15 cellular contexts compared by ENCODE assay signal in the genomic region with DNA sequence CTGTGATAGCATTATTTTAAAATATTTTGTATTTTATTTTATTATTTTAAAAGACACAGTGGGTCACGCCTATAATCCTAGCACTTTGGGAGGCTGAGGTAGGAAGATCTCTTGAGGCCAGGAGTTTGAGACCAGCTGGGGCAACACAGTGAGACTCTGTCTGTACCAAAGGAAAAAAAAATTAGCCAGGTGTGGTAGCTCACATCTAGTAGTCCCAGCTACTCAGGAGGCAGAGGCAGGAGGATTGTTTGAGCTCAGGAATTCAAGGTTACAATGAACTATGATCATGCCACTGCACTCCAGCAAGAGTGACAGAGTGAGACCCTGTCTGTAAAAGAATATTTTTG. TPM values are rescaled to one million over a fixed set of nuclear protein-coding genes. Genes with fewer than 3 reads are reported as not detected.
A peak's percentile ranks its signal among the peaks of the same experiment; 100 is the strongest.
DNase-seq lines count a peak whose midpoint lies in the region; FAIRE-seq and TF ChIP-seq lines count a peak whose summit lies in the region.
"Had no signal": no experiment of that assay in that cellular context is flagged by ENCODE, and none has a peak within 500 bp of the region (broad histone marks: within the 10 kb centered on the region; RNA-seq: fewer than 3 reads in every experiment).

No MANE protein-coding gene starts in this region.

- H3K4me2 ChIP-seq in H1 (ENCODE audit: insufficient read depth in 1 of 2, low read depth in 2 of 2, low read length in 2 of 2) (0 out of 4 replicates have a peak overlapping the region, but pooled peaks of 1 of the 2 experiments have one; percentile 17), neuronal stem cell (ENCODE audit: insufficient read depth, low read length, poor library complexity, severe bottlenecking) (no peak overlapping the region)
- H3K4me2 ChIP-seq: BLaER1 had no signal

- TF ChIP-seq POLR2A in H1 (IDR thresholded peaks at IDR 0.05; ENCODE audit: control extremely low read depth in 1 of 2, low read depth in 2 of 2, low read length in 2 of 2), result no peak

- no peak overlapping the region for H4K5ac ChIP-seq in H1 (ENCODE audit: insufficient read length, low read depth, low read length)

- no peak overlapping the region for H3K56ac ChIP-seq in H1 (replicated peaks; ENCODE audit: insufficient read length, low read depth, low read length)

- no peaks in the 10 kb centered on the region for H4K20me1 ChIP-seq in H1 (replicated peaks in 1 of 2; ENCODE audit: control insufficient read depth in 1 of 2, insufficient read depth in 2 of 2, low read length in 2 of 2)
- H4K20me1 ChIP-seq: BLaER1 had no signal

- no peak overlapping the region for H3K4me3 ChIP-seq in H1 (ENCODE audit: extremely low read depth in 1 of 4, insufficient read depth in 2 of 4, low read depth in 3 of 4, low read length in 4 of 4)
- H3K4me3 ChIP-seq in neuronal stem cell (ENCODE audit: low read length in 2 of 2), result no peak overlapping the region
- H3K4me3 ChIP-seq: BLaER1, GM12878 had no signal

- H2BK12ac ChIP-seq in H1 (ENCODE audit: low read depth, low read length) (0 out of 2 replicates have a peak overlapping the region, but pooled peaks have one; percentile 29), neuronal stem cell (ENCODE audit: low read length) (no peak overlapping the region)

- H3K4me1 ChIP-seq in H1 (replicated peaks in 1 of 4; ENCODE audit: control insufficient read depth in 3 of 4, insufficient read depth in 4 of 4, low read length in 3 of 4) (peaks cover 0 to 4% (median 2%) of the 10 kb centered on the region in 4 experiments; a peak in 3 of 7 replicates), neuronal stem cell (ENCODE audit: control insufficient read depth in 2 of 2, insufficient read depth in 1 of 2, low read depth in 1 of 2, low read length in 2 of 2) (peaks cover 3 to 4% of the 10 kb centered on the region in 2 donors)
- H3K4me1 ChIP-seq: BLaER1 had no signal

- no peak overlapping the region for H3K27ac ChIP-seq in H1 (ENCODE audit: low read depth, low read length)
- H3K27ac ChIP-seq in neuronal stem cell (replicated peaks; ENCODE audit: low read length), result no peak overlapping the region
- H3K27ac ChIP-seq: BLaER1 had no signal

- H2BK15ac ChIP-seq in H1 (ENCODE audit: low read length), result no peak overlapping the region
- H2BK15ac ChIP-seq in neuronal stem cell (ENCODE audit: low read length), result no peak overlapping the region

- H3K27ac Mint-ChIP-seq in Calu3 (ENCODE audit: unreplicated experiment) (peak overlapping the region; percentile 42), nephron progenitor cell (no peak overlapping the region)
- H3K27ac Mint-ChIP-seq: CD14-positive monocyte had no signal

- no peak for TF ChIP-seq EP300 in H1 (IDR thresholded peaks at IDR 0.05; ENCODE audit: borderline replicate concordance in 1 of 2, low read depth in 2 of 2, low read length in 2 of 2)

- H3K9ac ChIP-seq in H1 (replicated peaks in 1 of 4; ENCODE audit: extremely low read depth in 1 of 4, low read depth in 3 of 4, low read length in 3 of 4) (no peak overlapping the region), neuronal stem cell (ENCODE audit: low read depth, low read length, poor library complexity) (no peak overlapping the region)
- H3K9ac ChIP-seq: BLaER1 had no signal

- DNase-seq in Calu3 (no peak), NCI-H69 (lab: John Stamatoyannopoulos, UW) (peak; percentile 23), H1 (ENCODE audit: low read depth in 1 of 2, low spot score in 2 of 2) (no peak), neuronal stem cell (ENCODE audit: low spot score) (no peak), nephron progenitor cell (no peak)
- DNase-seq in stimulated activated CD8-positive, alpha-beta memory T cell treated with anti-CD3 and anti-CD28 coated beads, Interleukin-4, amount 100 ng/mL, for 48 hours, result no peak
- no peak for DNase-seq in stimulated activated CD4-positive, alpha-beta T cell treated with anti-CD3 and anti-CD28 coated beads, Interleukin-12 subunit alpha, Interleukin-12 subunit beta, amount 100 ng/mL, for 4 hours
- DNase-seq: 8988T, DMS79 treated with DMSO at 0.1 percent for 48 hours, HCEC 1CT had no signal

- POLR2A ChIA-PET in H1 (lab: Charles Lee; ENCODE audit: partially characterized antibody), result no interaction called here

- no peak overlapping the region for H2BK120ac ChIP-seq in H1 (replicated peaks; ENCODE audit: low read depth, low read length)
- no peak overlapping the region for H2BK120ac ChIP-seq in neuronal stem cell (ENCODE audit: low read depth, low read length)

- no TSS peak for BruUV-seq in Calu3 (replicated peaks; lab: Mats Ljungman, UMichigan)

- H3K4ac ChIP-seq in H1 (replicated peaks; ENCODE audit: insufficient read length, low read depth, low read length) (no peak overlapping the region), neuronal stem cell (ENCODE audit: low read length) (no peak overlapping the region)

- no peaks in the 10 kb centered on the region for H3K79me2 ChIP-seq in H1 (ENCODE audit: control insufficient read depth in 1 of 2, insufficient read depth in 2 of 2, low read length in 2 of 2)

- no peak for TF ChIP-seq RAD21 in H1 (IDR thresholded peaks at IDR 0.05 in 1 of 2, conservative IDR thresholded peaks at IDR 0.05 in 1 of 2; ENCODE audit: low read depth in 2 of 2, low read length in 2 of 2)

- H3K4me3 Mint-ChIP-seq in Calu3 (ENCODE audit: low read depth, unreplicated experiment) (no peak overlapping the region), nephron progenitor cell (no peak overlapping the region)
- H3K4me3 Mint-ChIP-seq: CD14-positive monocyte had no signal

- 0 out of 2 replicates have a peak overlapping the region, but pooled peaks have one; percentile 75 for H2BK5ac ChIP-seq in H1 (ENCODE audit: low read depth, low read length)
- H2BK5ac ChIP-seq in neuronal stem cell (ENCODE audit: low read length), result no peak overlapping the region

- no peaks in the 10 kb centered on the region for H3K27me3 ChIP-seq in H1 (replicated peaks in 1 of 4; ENCODE audit: control insufficient read depth in 3 of 4, extremely low read depth in 1 of 4, insufficient read depth in 3 of 4, low read length in 3 of 4)
- H3K27me3 ChIP-seq in neuronal stem cell (ENCODE audit: control insufficient read depth in 3 of 3, insufficient read depth in 3 of 3, low read depth in 1 of 3, low read length in 3 of 3), result no peaks in the 10 kb centered on the region
- H3K27me3 ChIP-seq: BLaER1 had no signal

- intact Hi-C loops in Calu3 (cut with micrococcal nuclease; ENCODE audit: unreplicated experiment), result loop anchor here (5.0 kb wide), 1 partner anchor 45 kb away; no protein-coding TSS in a partner anchor

- H3K18ac ChIP-seq in H1 (ENCODE audit: extremely low read depth, low read length) (no peak overlapping the region), neuronal stem cell (ENCODE audit: low read length) (peak overlapping the region; percentile 89)

- H3K23ac ChIP-seq in H1 (ENCODE audit: insufficient read length) (no peak overlapping the region), neuronal stem cell (ENCODE audit: low read depth, low read length, poor library complexity) (no peak overlapping the region)

- no peak overlapping the region for H2BK20ac ChIP-seq in H1 (ENCODE audit: low read length)

- H3K9me3 ChIP-seq in H1 (ENCODE audit: insufficient read depth in 2 of 2, low read depth in 1 of 2, low read length in 1 of 2), result peaks cover 2 to 12% of the 10 kb centered on the region in 2 experiments; a peak in 3 of 4 replicates
- no peaks in the 10 kb centered on the region for H3K9me3 ChIP-seq in neuronal stem cell (replicated peaks in 1 of 2; ENCODE audit: control insufficient read depth in 2 of 2, insufficient read depth in 1 of 2, low read depth in 1 of 2, low read length in 2 of 2)

- peak overlapping the region; percentile 76 for H2AFZ ChIP-seq in H1 (ENCODE audit: low read length)
- H2AFZ ChIP-seq in neuronal stem cell (ENCODE audit: low read length), result peak overlapping the region; percentile 87

- H3K36me3 Mint-ChIP-seq in Calu3 (ENCODE audit: insufficient read depth, unreplicated experiment) (no peaks in the 10 kb centered on the region), nephron progenitor cell (ENCODE audit: low read depth) (peaks cover 52% of the 10 kb centered on the region)
- H3K36me3 Mint-ChIP-seq: CD14-positive monocyte had no signal

- CTCF ChIA-PET in Calu3 (lab: Charles Lee), result interaction anchor here (1.1 to 1.3 kb wide), 2 partner anchors 11 to 24 kb away, joined by 3 read pairs; no protein-coding TSS in a partner anchor
- CTCF ChIA-PET in H1 (lab: Charles Lee; ENCODE audit: partially characterized antibody), result interaction anchor here (0.7 to 2.8 kb wide), 2 partner anchors 8 to 93 kb away, joined by 3 to 6 read pairs; no protein-coding TSS in a partner anchor

- H3K23me2 ChIP-seq in H1 (ENCODE audit: low read depth, low read length), result no peaks in the 10 kb centered on the region

- TF ChIP-seq CTCF in Calu3 (IDR thresholded peaks at IDR 0.05; ENCODE audit: unreplicated experiment), result no peak
- no peak for TF ChIP-seq CTCF in H1 (IDR thresholded peaks at IDR 0.05; ENCODE audit: control extremely low read depth in 1 of 3, insufficient read depth in 1 of 3, low read depth in 1 of 3, low read length in 3 of 3)
- TF ChIP-seq CTCF in nephron progenitor cell (IDR thresholded peaks at IDR 0.05), result no peak

- peaks cover 5% of the 10 kb centered on the region for H3K9me3 Mint-ChIP-seq in Calu3 (ENCODE audit: low read depth, unreplicated experiment)
- peaks cover 59% of the 10 kb centered on the region for H3K9me3 Mint-ChIP-seq in nephron progenitor cell

- no peak overlapping the region for H4K8ac ChIP-seq in H1 (ENCODE audit: extremely low read depth, insufficient read depth, low read length)
- H4K8ac ChIP-seq in neuronal stem cell (ENCODE audit: low read depth, low read length), result no peak overlapping the region

- H3K79me1 ChIP-seq in H1 (ENCODE audit: low read depth, low read length) (no peaks in the 10 kb centered on the region), neuronal stem cell (ENCODE audit: low read depth, low read length) (no peaks in the 10 kb centered on the region)

- H3K14ac ChIP-seq in H1 (ENCODE audit: insufficient read length), result no peak overlapping the region
- H3K14ac ChIP-seq in neuronal stem cell (ENCODE audit: low read length), result no peak overlapping the region

- no peak overlapping the region for H2AK5ac ChIP-seq in H1 (ENCODE audit: low read depth, low read length)
- H2AK5ac ChIP-seq in neuronal stem cell (ENCODE audit: low read depth, low read length), result no peak overlapping the region

- peaks cover 11% of the 10 kb centered on the region for H3K4me1 Mint-ChIP-seq in Calu3 (ENCODE audit: low read depth, unreplicated experiment)
- no peaks in the 10 kb centered on the region for H3K4me1 Mint-ChIP-seq in nephron progenitor cell

- FAIRE-seq in H1 (lab: Jason Lieb, UNC), result no peak
- FAIRE-seq: GM12878, GM19239 had no signal

- H3K27me3 Mint-ChIP-seq in Calu3 (ENCODE audit: unreplicated experiment), result no peaks in the 10 kb centered on the region
- H3K27me3 Mint-ChIP-seq in nephron progenitor cell (ENCODE audit: low read depth, poor library complexity), result no peaks in the 10 kb centered on the region
- H3K27me3 Mint-ChIP-seq: CD4-positive, alpha-beta memory T cell had no signal

- H3K36me3 ChIP-seq in H1 (ENCODE audit: control insufficient read depth in 2 of 4, insufficient read depth in 4 of 4, low read length in 3 of 4) (no peaks in the 10 kb centered on the region), neuronal stem cell (replicated peaks in 1 of 2; ENCODE audit: control insufficient read depth in 2 of 2, insufficient read depth in 2 of 2, low read length in 2 of 2) (no peaks in the 10 kb centered on the region)
- H3K36me3 ChIP-seq: BLaER1 had no signal

- no peak overlapping the region for H4K91ac ChIP-seq in H1 (replicated peaks; ENCODE audit: insufficient read length, low read length)
- no peak overlapping the region for H4K91ac ChIP-seq in neuronal stem cell (ENCODE audit: low read depth, low read length, poor library complexity)

- WGBS in H1 (ENCODE audit: extremely low coverage in 1 of 2, insufficient coverage in 1 of 2, insufficient read length in 1 of 2, insufficient replicate concordance in 2 of 2, low coverage in 1 of 2, low lambda C conversion rate in 2 of 2, missing lambda C conversion rate in 1 of 2), 2 experiments, result 90% methylated on average over 1 of the region's 1 CpG; no CpG with 5 or more reads in 1 of the 2 experiments
- WGBS in neuronal stem cell (ENCODE audit: extremely low coverage in 2 of 2, insufficient read length in 2 of 2, insufficient replicate concordance in 1 of 2), 2 donors, result no CpG with 5 or more reads among the region's 1 CpG

RNA-seq across cellular contexts. Expression of a gene that starts 37.1 kb away (rescaled TPM):
- total RNA-seq in Calu3 (2022), result 1.3 and 2.6 TPM in 2 replicates
- total RNA-seq in H1 (2021; fragmentation: NEBNext Ultra II Directional; extraction: Animal tissue kit (Norgen Biotek cat#: 25700)), result 1.2 and 2.8 TPM in 2 replicates
- 1.1 and 1.2 TPM in 2 replicates for polyA plus RNA-seq in H1 (2011; rRNA removed)
- polyA plus RNA-seq in H1 (2011; cell fraction: cytosol; rRNA removed), result 0.93 TPM
- 1.8 TPM for polyA plus RNA-seq in H1 (2011; cell fraction: nucleus; rRNA removed)
- 0.94 to 2.4 TPM (median 1.5 TPM) in 4 replicates for polyA plus RNA-seq in H1 (2012, experiment 1 of 2)
- not detected for polyA plus RNA-seq in H1 (2012, experiment 2 of 2)
- polyA plus RNA-seq in H1 (2013, experiment 1 of 2), result 0.75 TPM
- polyA plus RNA-seq in H1 (2013, experiment 2 of 2), result 0.98 TPM
- polyA minus RNA-seq in H1 (2011; rRNA and poly(A)+ RNA removed), result 6.0 and 7.0 TPM in 2 replicates
- 1.9 TPM for polyA minus RNA-seq in H1 (2011; cell fraction: cytosol; rRNA and poly(A)+ RNA removed)
- 15.1 TPM for polyA minus RNA-seq in H1 (2011; cell fraction: nucleus; rRNA and poly(A)+ RNA removed)
- polyA plus RNA-seq in neuronal stem cell (2013, experiment 1 of 2), result 0.92 TPM
- polyA plus RNA-seq in neuronal stem cell (2013, experiment 2 of 2), result 1.2 TPM
- polyA plus RNA-seq: CD14-positive monocyte had no signal

RNA-seq across cellular contexts. Expression of a gene that starts 37.5 kb away (rescaled TPM):
- total RNA-seq in Calu3 (2022), result 34.5 and 41.0 TPM in 2 replicates
- 43.4 and 44.3 TPM in 2 replicates for total RNA-seq in H1 (2021; fragmentation: NEBNext Ultra II Directional; extraction: Animal tissue kit (Norgen Biotek cat#: 25700))
- 12.1 and 16.4 TPM in 2 replicates for polyA plus RNA-seq in H1 (2011; rRNA removed)
- 26.8 TPM for polyA plus RNA-seq in H1 (2011; cell fraction: cytosol; rRNA removed)
- polyA plus RNA-seq in H1 (2011; cell fraction: nucleus; rRNA removed), result 9.2 TPM
- polyA plus RNA-seq in H1 (2012, experiment 1 of 2), result 20.8 to 32.6 TPM (median 23.7 TPM) in 4 replicates
- 15.7 TPM for polyA plus RNA-seq in H1 (2012, experiment 2 of 2)
- polyA plus RNA-seq in H1 (2013, experiment 1 of 2), result 19.5 TPM
- polyA plus RNA-seq in H1 (2013, experiment 2 of 2), result 20.3 TPM
- 22.7 and 26.6 TPM in 2 replicates for polyA minus RNA-seq in H1 (2011; rRNA and poly(A)+ RNA removed)
- polyA minus RNA-seq in H1 (2011; cell fraction: cytosol; rRNA and poly(A)+ RNA removed), result 27.0 TPM
- polyA minus RNA-seq in H1 (2011; cell fraction: nucleus; rRNA and poly(A)+ RNA removed), result 21.3 TPM
- 27.6 TPM for polyA plus RNA-seq in neuronal stem cell (2013, experiment 1 of 2)
- 29.7 TPM for polyA plus RNA-seq in neuronal stem cell (2013, experiment 2 of 2)
